Comparison of ENCODE assay signal across 9 cellular contexts in the genomic region with DNA sequence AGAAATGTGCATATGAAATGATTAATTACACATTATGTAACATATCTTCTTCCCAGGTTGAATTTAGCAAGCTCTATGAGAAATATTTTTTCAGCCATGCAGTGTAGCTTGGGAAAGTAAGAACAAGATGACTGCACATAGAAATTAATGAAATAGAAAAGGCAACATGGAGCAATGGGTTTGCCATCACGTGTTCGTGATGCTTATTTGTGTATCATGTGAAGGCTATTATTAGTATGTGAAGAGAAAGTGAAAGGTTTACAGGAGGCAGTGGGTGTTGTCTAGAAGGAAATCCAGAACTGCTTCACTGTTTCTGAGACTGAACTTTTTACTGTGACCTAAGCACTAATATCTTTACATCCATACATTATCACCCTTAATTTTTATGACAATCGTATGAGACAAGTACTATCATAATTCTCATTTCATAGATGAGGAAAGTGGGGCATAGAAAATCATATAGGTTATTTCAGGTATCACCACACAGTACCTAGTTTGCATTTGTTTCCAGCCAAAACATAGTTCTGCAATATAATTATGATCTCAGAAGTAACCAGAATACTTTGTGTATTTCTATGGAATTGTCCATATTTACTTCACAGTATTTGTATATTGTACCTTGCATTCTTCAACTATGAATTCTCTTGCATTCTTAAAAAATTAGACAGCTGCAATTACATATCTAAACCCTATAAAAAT. TPM values are rescaled to one million over a fixed set of nuclear protein-coding genes. Genes with fewer than 3 reads are reported as not detected.
A peak's percentile ranks its signal among the peaks of the same experiment; 100 is the strongest.
DNase-seq lines count a peak whose midpoint lies in the region; ATAC-seq and TF ChIP-seq lines count a peak whose summit lies in the region.
"Had no signal": no experiment of that assay in that cellular context is flagged by ENCODE, and none has a peak within 500 bp of the region (broad histone marks: within the 10 kb centered on the region; RNA-seq: fewer than 3 reads in every experiment).

No MANE protein-coding gene starts in this region.

- peak; percentile 99 for ATAC-seq in HG02852 (IDR thresholded peaks at IDR 0.05; ENCODE audit: unreplicated experiment)
- peak; percentile 61 for ATAC-seq in stimulated activated naive CD8-positive, alpha-beta T cell treated with anti-CD3 and anti-CD28 coated beads, Interleukin-15, Interleukin-2, amounts not matched to agents 100 U/mL and 50 U/mL, for 24 hours
- no peak for ATAC-seq in activated T-helper 17 cell treated with anti-CD3 and anti-CD28 coated beads, Interleukin-2, amount 50 U/mL, for 72 hours (replicated peaks)

- no peaks in the 10 kb centered on the region; the same call in 1 of the 2 replicates for H3F3A ChIP-seq in OCI-LY1 (ENCODE audit: insufficient read depth, low read length)

- no peaks in the 10 kb centered on the region for H3K27me3 ChIP-seq in OCI-LY1 (ENCODE audit: insufficient read depth, low read length)

- no peak for TF ChIP-seq CTCF in OCI-LY1 (IDR thresholded peaks at IDR 0.05; ENCODE audit: low read length)

- peaks cover 14% of the 10 kb centered on the region; the same call in 1 of the 2 replicates for H3K36me3 ChIP-seq in OCI-LY1 (ENCODE audit: insufficient read depth, low read length)

- peaks cover 12% of the 10 kb centered on the region; the same call in 1 of the 2 replicates for H3K9me3 ChIP-seq in OCI-LY1 (ENCODE audit: low read length)

- CTCF ChIA-PET in activated naive CD4-positive, alpha-beta T cell treated with anti-CD3 and anti-CD28 coated beads, Interleukin-2, amount 10 ng/mL, durations not matched to agents 7 days and 5 days (lab: Charles Lee): interaction anchor here (1.1 to 2.1 kb wide), 2 partner anchors 9 to 15 kb away, joined by 4 to 7 read pairs; a partner anchor contains a TSS

- H3K4me3 ChIP-seq in OCI-LY1 (ENCODE audit: low read depth, low read length, poor library complexity, severe bottlenecking): peak overlapping the region; percentile 1

- peak; percentile 29 for DNase-seq in activated naive CD4-positive, alpha-beta T cell treated with anti-CD3 and anti-CD28 coated beads, Interleukin-2, amount 10 ng/mL, durations not matched to agents 7 days and 5 days
- DNase-seq in activated naive CD4-positive, alpha-beta T cell (lab: John Stamatoyannopoulos, UW): no peak
- DNase-seq in stimulated activated naive CD8-positive, alpha-beta T cell treated with anti-CD3 and anti-CD28 coated beads, Interleukin-15, Interleukin-2, amounts not matched to agents 100 U/mL and 50 U/mL, for 24 hours: no peak
- DNase-seq in pons (ENCODE audit: low spot score): no peak
- DNase-seq in NCI-H2196 treated with DMSO at 0.1 percent for 48 hours (lab: John Stamatoyannopoulos, UW; ENCODE audit: unreplicated experiment): no peak

- H3K27ac ChIP-seq in OCI-LY1 (ENCODE audit: low read depth, low read length, poor library complexity, severe bottlenecking): peak overlapping the region; percentile 61

- no peaks in the 10 kb centered on the region for H3K27me3 Mint-ChIP-seq in activated naive CD4-positive, alpha-beta T cell treated with anti-CD3 and anti-CD28 coated beads, Interleukin-2, amount 10 ng/mL, durations not matched to agents 7 days and 5 days
- no peaks in the 10 kb centered on the region for H3K27me3 Mint-ChIP-seq in activated T-helper 17 cell treated with anti-CD3 and anti-CD28 coated beads, Interleukin-2, amount 50 U/mL, for 72 hours

- H3K4me2 ChIP-seq in OCI-LY1 (ENCODE audit: low read length): peak overlapping the region; percentile 60

- H3K9me3 Mint-ChIP-seq in activated naive CD4-positive, alpha-beta T cell treated with anti-CD3 and anti-CD28 coated beads, Interleukin-2, amount 10 ng/mL, durations not matched to agents 7 days and 5 days: no peaks in the 10 kb centered on the region
- H3K9me3 Mint-ChIP-seq in activated T-helper 17 cell treated with anti-CD3 and anti-CD28 coated beads, Interleukin-2, amount 50 U/mL, for 72 hours: no peaks in the 10 kb centered on the region
- H3K9me3 Mint-ChIP-seq: nephron had no signal

- H3K4me3 Mint-ChIP-seq in activated naive CD4-positive, alpha-beta T cell treated with anti-CD3 and anti-CD28 coated beads, Interleukin-2, amount 10 ng/mL, durations not matched to agents 7 days and 5 days: peak overlapping the region; percentile 21
- no peak overlapping the region for H3K4me3 Mint-ChIP-seq in activated T-helper 17 cell treated with anti-CD3 and anti-CD28 coated beads, Interleukin-2, amount 50 U/mL, for 72 hours
- H3K4me3 Mint-ChIP-seq: nephron had no signal

- H3K79me2 ChIP-seq in OCI-LY1 (ENCODE audit: insufficient read depth, low read length): no peaks in the 10 kb centered on the region

- H3K9me2 ChIP-seq in OCI-LY1 (ENCODE audit: low read depth, low read length): no peaks in the 10 kb centered on the region

- peak overlapping the region; percentile 66 for H3K27ac Mint-ChIP-seq in activated naive CD4-positive, alpha-beta T cell treated with anti-CD3 and anti-CD28 coated beads, Interleukin-2, amount 10 ng/mL, durations not matched to agents 7 days and 5 days
- H3K27ac Mint-ChIP-seq in activated T-helper 17 cell treated with anti-CD3 and anti-CD28 coated beads, Interleukin-2, amount 50 U/mL, for 72 hours: no peak overlapping the region
- H3K27ac Mint-ChIP-seq: nephron had no signal

- H3K4me1 Mint-ChIP-seq in activated naive CD4-positive, alpha-beta T cell treated with anti-CD3 and anti-CD28 coated beads, Interleukin-2, amount 10 ng/mL, durations not matched to agents 7 days and 5 days: peaks cover 19% of the 10 kb centered on the region
- H3K4me1 Mint-ChIP-seq in activated T-helper 17 cell treated with anti-CD3 and anti-CD28 coated beads, Interleukin-2, amount 50 U/mL, for 72 hours: peaks cover 9% of the 10 kb centered on the region
- H3K4me1 Mint-ChIP-seq: nephron had no signal

- H3K9ac ChIP-seq in OCI-LY1 (ENCODE audit: low read length): peak overlapping the region; percentile 4; the same call in 1 of the 2 replicates

- H4K20me1 ChIP-seq in OCI-LY1 (ENCODE audit: insufficient read depth, low read length): no peaks in the 10 kb centered on the region

- H3K4me1 ChIP-seq in OCI-LY1 (ENCODE audit: insufficient read depth, low read length, severe bottlenecking): peaks cover 56% of the 10 kb centered on the region

- no peak overlapping the region for H2AFZ ChIP-seq in OCI-LY1 (ENCODE audit: low read length)

- peaks cover 1% of the 10 kb centered on the region for H3K36me3 Mint-ChIP-seq in activated naive CD4-positive, alpha-beta T cell treated with anti-CD3 and anti-CD28 coated beads, Interleukin-2, amount 10 ng/mL, durations not matched to agents 7 days and 5 days
- H3K36me3 Mint-ChIP-seq in activated T-helper 17 cell treated with anti-CD3 and anti-CD28 coated beads, Interleukin-2, amount 50 U/mL, for 72 hours (ENCODE audit: low read depth): no peaks in the 10 kb centered on the region

RNA-seq across cellular contexts. Expression of a gene that starts 14.9 kb away (rescaled TPM):
- 1 to 10 TPM; 1.7 to 4.0 TPM for total RNA-seq in activated T-helper 17 cell treated with anti-CD3 and anti-CD28 coated beads, Interleukin-2, amount 50 U/mL, for 72 hours

RNA-seq across cellular contexts. Expression of a gene that starts 15.7 kb away (rescaled TPM):
- 10 to 100 TPM; 81.9 to 83.9 TPM for total RNA-seq in activated T-helper 17 cell treated with anti-CD3 and anti-CD28 coated beads, Interleukin-2, amount 50 U/mL, for 72 hours
